In genomic region chr7:128906766-128907559, GRCh38 we compare ENCODE assay signal across 1 cellular context.
TF ChIP-seq lines count a peak whose summit lies in the region.

No MANE protein-coding gene starts in this region.

TF ChIP-seq in GM12878, 131 proteins besides CTCF, POLR2A, EP300 and RAD21:
- no peak for TF ChIP-seq MAX (IDR thresholded peaks at IDR 0.05; ENCODE audit: low read depth, low read length)
- no peak for TF ChIP-seq REST (IDR thresholded peaks at IDR 0.05; ENCODE audit: low read depth, low read length)
- no peak for TF ChIP-seq E4F1 (IDR thresholded peaks at IDR 0.05; ENCODE audit: borderline replicate concordance, partially characterized antibody)
- peak; percentile 69 for TF ChIP-seq ZBTB40 (IDR thresholded peaks at IDR 0.05; ENCODE audit: borderline replicate concordance)
